ENCODE assay signal across 28 cellular contexts in genomic region chr2:157559061-157559460, GRCh38.
DNase-seq lines count a peak whose midpoint lies in the region; ATAC-seq, FAIRE-seq and TF ChIP-seq lines count a peak whose summit lies in the region.
"Had no signal": no experiment of that assay in that cellular context is flagged by ENCODE, and none has a peak within 500 bp of the region (broad histone marks: within the 10 kb centered on the region; RNA-seq: fewer than 3 reads in every experiment).

No MANE protein-coding gene starts in this region.

- no peak overlapping the region for H3K4ac ChIP-seq in mesenchymal stem cell (ENCODE audit: low read depth in 1 of 2, low read length in 2 of 2)

- no peak for TF ChIP-seq POLR2A in K562 (conservative IDR thresholded peaks at IDR 0.05)
- no peak for TF ChIP-seq POLR2A in right lobe of liver (IDR thresholded peaks at IDR 0.05)

- H3K4me1 ChIP-seq in K562 (replicated peaks in 1 of 2; ENCODE audit: control insufficient read depth in 2 of 2, insufficient read depth in 2 of 2, low read length in 2 of 2): no peaks in the 10 kb centered on the region
- no peaks in the 10 kb centered on the region for H3K4me1 ChIP-seq in mesenchymal stem cell (ENCODE audit: control insufficient read depth, insufficient read depth, low read depth, low read length)
- no peaks in the 10 kb centered on the region for H3K4me1 ChIP-seq in right lobe of liver
- H3K4me1 ChIP-seq: ascending aorta, lower lobe of right lung had no signal

- H3K27me3 ChIP-seq in K562 (ENCODE audit: control insufficient read depth in 2 of 2, insufficient read depth in 2 of 2, low read length in 2 of 2) (0 out of 5 replicates have a peak, but pooled peaks cover 0 to 2% of the 10 kb centered on the region in 2 experiments), mesenchymal stem cell (ENCODE audit: control insufficient read depth in 1 of 2, insufficient read depth in 1 of 2, low read length in 2 of 2) (no peaks in the 10 kb centered on the region), right lobe of liver (no peaks in the 10 kb centered on the region)
- H3K27me3 ChIP-seq: ascending aorta had no signal

- no peak overlapping the region for H2BK12ac ChIP-seq in mesenchymal stem cell (ENCODE audit: low read length in 2 of 2)

- no peak for FAIRE-seq in K562 (lab: Jason Lieb, UNC)
- FAIRE-seq in frontal cortex (lab: Jason Lieb, UNC): no peak
- FAIRE-seq: GM12878 had no signal

- no peak overlapping the region for H2BK120ac ChIP-seq in mesenchymal stem cell (ENCODE audit: low read depth, low read length)

- no peak overlapping the region for H2BK5ac ChIP-seq in mesenchymal stem cell (ENCODE audit: low read depth, low read length, poor library complexity, severe bottlenecking)

- H2BK15ac ChIP-seq in mesenchymal stem cell (ENCODE audit: low read depth, poor library complexity, severe bottlenecking): no peak overlapping the region

- no peak overlapping the region for H3K18ac ChIP-seq in mesenchymal stem cell (ENCODE audit: low read depth in 1 of 2, low read length in 2 of 2)

- H2AK5ac ChIP-seq in mesenchymal stem cell (ENCODE audit: low read length, severe bottlenecking): no peak overlapping the region

- H3K9ac ChIP-seq in K562 (ENCODE audit: insufficient read depth in 1 of 2, low read depth in 2 of 2, low read length in 2 of 2) (no peak overlapping the region), mesenchymal stem cell (ENCODE audit: low read length) (no peak overlapping the region)

- no peaks in the 10 kb centered on the region for H3K36me3 ChIP-seq in K562 (ENCODE audit: control insufficient read depth, insufficient read depth, low read length)
- no peaks in the 10 kb centered on the region for H3K36me3 ChIP-seq in mesenchymal stem cell (ENCODE audit: control insufficient read depth in 1 of 2, insufficient read depth in 2 of 2, low read depth in 1 of 2, low read length in 2 of 2)
- no peaks in the 10 kb centered on the region for H3K36me3 ChIP-seq in right lobe of liver
- H3K36me3 ChIP-seq: ascending aorta, lower lobe of right lung had no signal

- no peaks in the 10 kb centered on the region for H3K79me2 ChIP-seq in K562 (ENCODE audit: control insufficient read depth, insufficient read depth, low read length)

- H4K8ac ChIP-seq in mesenchymal stem cell (ENCODE audit: low read length): no peak overlapping the region

- H3K27ac ChIP-seq in K562 (ENCODE audit: extremely low read depth, low read depth, low read length) (no peak overlapping the region), mesenchymal stem cell (ENCODE audit: low read length, poor library complexity, severe bottlenecking) (no peak overlapping the region), right lobe of liver (no peak overlapping the region)
- H3K27ac ChIP-seq: ascending aorta, lower lobe of right lung, PC-9, VCaP had no signal

- CTCF ChIA-PET in K562 (lab: Yijun Ruan, JAX; ENCODE audit: low intra/inter-chr PET ratio): no interaction called here

- DNase-seq in AG08396 (ENCODE audit: low spot score) (peak; percentile 10), HT1080 (ENCODE audit: low read depth) (peak; percentile 12), K562 (ENCODE audit: extremely low read depth in 1 of 4, low spot score in 3 of 4) (no peak), mesenchymal stem cell (peak; percentile 5), NCI-H774 (lab: John Stamatoyannopoulos, UW) (no peak), frontal cortex (ENCODE audit: low spot score in 2 of 2) (no peak), right lobe of liver (no peak), HuH-7 (ENCODE audit: low spot score) (no peak)
- DNase-seq: activated CD4-positive, alpha-beta T cell treated with anti-CD3 and anti-CD28 coated beads, Interleukin-2, amount 50 U/mL, for 1 hour; cerebellar nuclear complex; COR-L47; DMS79 treated with DMSO at 0.1 percent for 48 hours; effector CD4-positive, alpha-beta T cell; erythroblast; foreskin melanocyte; hippocampal formation; islet precursor cell; lower lobe of right lung; MM.1S; NCI-H1417; NCI-H2081 treated with DMSO at 0.1 percent for 48 hours; NCI-H446 treated with DMSO at 0.1 percent for 48 hours; PC-9; Right ventricle myocardium superior had no signal

- intact Hi-C loops in K562 (cut with micrococcal nuclease): no loop called here
- intact Hi-C loops in right lobe of liver (cut with DNase I): no loop called here

- POLR2A ChIA-PET in K562 (lab: Yijun Ruan, JAX): no interaction called here

- H4K91ac ChIP-seq in mesenchymal stem cell (ENCODE audit: low read length): no peak overlapping the region

- TF ChIP-seq EP300 in K562 (IDR thresholded peaks at IDR 0.05; ENCODE audit: low read length): no peak

- H3K14ac ChIP-seq in mesenchymal stem cell (ENCODE audit: low read length in 2 of 2): no peak overlapping the region

- in situ Hi-C loops in K562 (cut with MboI): no loop called here

- H3K9me3 ChIP-seq in K562 (replicated peaks; ENCODE audit: control insufficient read depth, insufficient read depth, low read depth, low read length) (no peaks in the 10 kb centered on the region), mesenchymal stem cell (ENCODE audit: control insufficient read depth, low read length) (no peaks in the 10 kb centered on the region), right lobe of liver (no peaks in the 10 kb centered on the region)
- H3K9me3 ChIP-seq: ascending aorta had no signal

- BruUV-seq in K562 (replicated peaks; lab: Mats Ljungman, UMichigan): no TSS peak

- no peaks in the 10 kb centered on the region for H4K20me1 ChIP-seq in K562 (replicated peaks; ENCODE audit: control insufficient read depth, insufficient read depth, low read length)

- ATAC-seq in K562 (no peak), right lobe of liver (no peak)
- ATAC-seq: GM12878, HCT116, lower lobe of right lung had no signal

- TF ChIP-seq CTCF in K562 (IDR thresholded peaks at IDR 0.05 in 2 of 3, conservative IDR thresholded peaks at IDR 0.05 in 1 of 3; ENCODE audit: insufficient read depth in 2 of 3, low read depth in 1 of 3, low read length in 3 of 3): no peak
- no peak for TF ChIP-seq CTCF in right lobe of liver (IDR thresholded peaks at IDR 0.05)

- no peak overlapping the region for H3K23ac ChIP-seq in mesenchymal stem cell (ENCODE audit: low read length in 2 of 2)

- no peak overlapping the region for H3K4me2 ChIP-seq in K562 (ENCODE audit: insufficient read depth, low read length)
- no peak overlapping the region for H3K4me2 ChIP-seq in mesenchymal stem cell (ENCODE audit: low read length, poor library complexity, severe bottlenecking)
- H3K4me2 ChIP-seq: PC-9 had no signal

- no peaks in the 10 kb centered on the region for H3K9me1 ChIP-seq in K562 (ENCODE audit: control insufficient read depth, insufficient read depth, low read length)

- H3K79me1 ChIP-seq in mesenchymal stem cell (replicated peaks; ENCODE audit: low read length, poor library complexity, severe bottlenecking): no peaks in the 10 kb centered on the region

- H2AFZ ChIP-seq in K562 (ENCODE audit: low read depth, low read length) (no peak overlapping the region), mesenchymal stem cell (ENCODE audit: low read depth, low read length) (no peak overlapping the region)
- H2AFZ ChIP-seq: PC-9 had no signal

- H3K4me3 ChIP-seq in K562: no peak overlapping the region
- no peak overlapping the region for H3K4me3 ChIP-seq in mesenchymal stem cell (ENCODE audit: insufficient read depth in 1 of 2, low read depth in 1 of 2, low read length in 2 of 2)
- H3K4me3 ChIP-seq in right lobe of liver: no peak overlapping the region
- H3K4me3 ChIP-seq: ascending aorta, GM12878, lower lobe of right lung, PC-9 had no signal

- TF ChIP-seq RAD21 in K562 (CRISPR knock-in tag; conservative IDR thresholded peaks at IDR 0.05 in 1 of 2, IDR thresholded peaks at IDR 0.05 in 1 of 2): no peak

- 0% methylated on average over 3 of the region's 3 CpGs for WGBS in K562 (ENCODE audit: insufficient coverage, low coverage, missing lambda C conversion rate)
- 77% methylated on average over 1 of the region's 3 CpGs for WGBS in mesenchymal stem cell
- WGBS in right lobe of liver (ENCODE audit: insufficient coverage, low coverage, low lambda C conversion rate, missing lambda C conversion rate): 61% methylated on average over 3 of the region's 3 CpGs

TF ChIP-seq in K562, 482 proteins besides CTCF, POLR2A, EP300 and RAD21:
- TF ChIP-seq C11orf30 (IDR thresholded peaks at IDR 0.05; ENCODE audit: low read depth) (0 out of 2 replicates have a peak, but pooled peaks have one; percentile 14), ZNF316 (IDR thresholded peaks at IDR 0.05) (peak; percentile 16; the same call in 1 of the 2 replicates), IFI16 (CRISPR knock-in tag; IDR thresholded peaks at IDR 0.05) (no peak)

Comparison
In these comparisons a context has a peak if more than half of its experiments do, and no peak if none do; other contexts are left out.
1. DNase-seq: peak in AG08396 (single experiment), HT1080 (single experiment) and mesenchymal stem cell (single experiment); none in K562 (0 of 4), NCI-H774 (single experiment), frontal cortex (0 of 2), right lobe of liver (0 of 3) and HuH-7 (single experiment).